Comparison of ENCODE assay signal across 9 cellular contexts in the genomic region with DNA sequence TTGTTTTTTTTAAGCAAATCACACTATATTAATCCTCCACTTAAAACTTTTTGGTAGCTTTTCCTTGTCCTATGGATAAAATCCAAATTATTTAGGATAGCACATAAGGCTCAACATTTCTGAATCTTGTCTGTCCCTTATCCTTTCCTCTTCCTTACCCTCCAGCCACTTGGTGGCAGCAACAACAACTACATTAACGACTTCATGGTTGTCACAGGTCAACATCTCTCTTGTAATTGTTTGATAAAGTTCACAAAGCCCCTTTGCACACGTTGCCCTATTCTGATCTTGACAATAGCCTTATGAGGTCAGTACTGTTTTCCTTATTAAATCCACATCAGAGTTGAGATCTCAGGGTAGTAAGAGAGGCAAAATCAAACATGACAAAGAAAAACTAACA.
DNase-seq lines count a peak whose midpoint lies in the region; ATAC-seq and TF ChIP-seq lines count a peak whose summit lies in the region.
"Had no signal": no experiment of that assay in that cellular context is flagged by ENCODE, and none has a peak within 500 bp of the region (broad histone marks: within the 10 kb centered on the region; RNA-seq: fewer than 3 reads in every experiment).

No MANE protein-coding gene starts in this region.

- intact Hi-C loops in esophagus muscularis mucosa (cut with DNase I) (no loop called here), sigmoid colon (cut with DNase I) (loop anchor here (5.0 to 10.0 kb wide), 2 partner anchors 307 to 434 kb away; no protein-coding TSS in a partner anchor), posterior vena cava (cut with DNase I) (no loop called here)

- H3K4me3 ChIP-seq in esophagus muscularis mucosa, result no peak overlapping the region
- H3K4me3 ChIP-seq in sigmoid colon, result no peak overlapping the region
- H3K4me3 ChIP-seq: lung had no signal

- no peak for ATAC-seq in GM21825 (IDR thresholded peaks at IDR 0.05; ENCODE audit: unreplicated experiment)

- DNase-seq in NCI-H524 (lab: John Stamatoyannopoulos, UW) (peak; percentile 20 to 28), NCI-H524 treated with DMSO at 0.1 percent for 48 hours (lab: John Stamatoyannopoulos, UW) (no peak), NOMO-1 treated with dmso at 0.1 percent for 144 hours (lab: John Stamatoyannopoulos, UW; ENCODE audit: unreplicated experiment) (peak; percentile 8), esophagus muscularis mucosa (ENCODE audit: extremely low spot score) (no peak), sigmoid colon (no peak), dedifferentiated amniotic fluid mesenchymal stem cell (ENCODE audit: extremely low spot score) (no peak), posterior vena cava (ENCODE audit: low spot score) (no peak)

- no peak for TF ChIP-seq POLR2A in esophagus muscularis mucosa (IDR thresholded peaks at IDR 0.05; ENCODE audit: low read depth)
- no peak for TF ChIP-seq POLR2A in sigmoid colon (IDR thresholded peaks at IDR 0.05)

- H3K36me3 ChIP-seq in esophagus muscularis mucosa (no peaks in the 10 kb centered on the region), sigmoid colon (no peaks in the 10 kb centered on the region)

- H3K27me3 ChIP-seq in esophagus muscularis mucosa (no peaks in the 10 kb centered on the region), sigmoid colon (no peaks in the 10 kb centered on the region)

- WGBS in esophagus muscularis mucosa, result 37% methylated on average over 2 of the region's 2 CpGs
- WGBS in sigmoid colon, 2 donors, result 3 to 19% methylated on average over 2 of the region's 2 CpGs

- no peak overlapping the region for H3K27ac ChIP-seq in esophagus muscularis mucosa (replicated peaks in 1 of 4)
- no peak overlapping the region for H3K27ac ChIP-seq in sigmoid colon

- H3K4me1 ChIP-seq in esophagus muscularis mucosa (peaks cover 0 to 12% (median 0%) of the 10 kb centered on the region in 4 donors), sigmoid colon (no peaks in the 10 kb centered on the region)

- H3K9me3 ChIP-seq in esophagus muscularis mucosa (no peaks in the 10 kb centered on the region), sigmoid colon (peaks cover 0 to 3% (median 0%) of the 10 kb centered on the region in 4 donors)

- TF ChIP-seq CTCF in esophagus muscularis mucosa (IDR thresholded peaks at IDR 0.05) (peak; percentile 9 to 34 (median 14)), sigmoid colon (IDR thresholded peaks at IDR 0.05) (peak in 3 of 4 experiments; percentile 24 to 33 (median 25))

- TF ChIP-seq EP300 in esophagus muscularis mucosa (IDR thresholded peaks at IDR 0.05), result no peak
- TF ChIP-seq EP300 in sigmoid colon (IDR thresholded peaks at IDR 0.05), result no peak

Comparison
In these comparisons a context has a peak if more than half of its experiments do, and no peak if none do; other contexts are left out.
1. DNase-seq: peak in NCI-H524 (2 of 2) and NOMO-1 treated with dmso at 0.1 percent for 144 hours (single experiment); none in NCI-H524 treated with DMSO at 0.1 percent for 48 hours (single experiment), esophagus muscularis mucosa (single experiment), sigmoid colon (single experiment), dedifferentiated amniotic fluid mesenchymal stem cell (single experiment) and posterior vena cava (single experiment).